Comparison of ENCODE assay signal across 23 cellular contexts in the genomic region with DNA sequence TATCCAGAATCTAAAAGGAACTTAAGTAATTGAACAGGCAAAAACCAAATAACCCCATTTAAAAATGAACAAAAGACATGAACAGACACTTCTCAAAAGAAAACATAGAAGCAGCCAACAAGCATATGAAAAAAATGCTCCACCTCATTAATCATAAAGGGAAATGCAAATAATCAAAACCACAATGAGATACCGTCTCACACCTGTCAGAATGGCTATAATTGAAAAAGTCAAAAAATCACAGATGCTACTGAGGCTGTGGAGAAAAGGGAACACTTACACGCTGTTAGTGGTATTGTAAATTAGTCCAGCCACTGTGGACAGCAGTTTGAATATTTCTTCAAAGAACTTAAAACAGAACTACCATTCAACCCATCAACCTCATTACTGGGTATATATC.
"Had no signal": no experiment of that assay in that cellular context is flagged by ENCODE, and none has a peak within 500 bp of the region (broad histone marks: within the 10 kb centered on the region; RNA-seq: fewer than 3 reads in every experiment).

No MANE protein-coding gene starts in this region.

- H3K9me3 Mint-ChIP-seq: activated CD4-positive, alpha-beta memory T cell treated with anti-CD3 and anti-CD28 coated beads for 36 hours; activated naive CD4-positive, alpha-beta T cell treated with anti-CD3 and anti-CD28 coated beads, Interleukin-2, amount 10 ng/mL, durations not matched to agents 7 days and 5 days; effector memory CD8-positive, alpha-beta T cell had no signal

- H3K27ac Mint-ChIP-seq: activated CD4-positive, alpha-beta memory T cell treated with anti-CD3 and anti-CD28 coated beads for 36 hours; activated naive CD4-positive, alpha-beta T cell treated with anti-CD3 and anti-CD28 coated beads, Interleukin-2, amount 10 ng/mL, durations not matched to agents 7 days and 5 days; activated T-cell treated with anti-CD3 and anti-CD28 coated beads, Interleukin-2, amount 50 U/mL, for 72 hours; effector memory CD8-positive, alpha-beta T cell; immature natural killer cell; natural killer cell treated with Interleukin-12 subunit alpha and Interleukin-12 subunit beta and Interleukin-15 and Interleukin-18, amount 100 ng/mL, for 72 hours; progenitor cell of endocrine pancreas had no signal

- H3K4me3 Mint-ChIP-seq: activated CD4-positive, alpha-beta memory T cell treated with anti-CD3 and anti-CD28 coated beads for 36 hours; activated naive CD4-positive, alpha-beta T cell treated with anti-CD3 and anti-CD28 coated beads, Interleukin-2, amount 10 ng/mL, durations not matched to agents 7 days and 5 days; activated T-cell treated with anti-CD3 and anti-CD28 coated beads, Interleukin-2, amount 50 U/mL, for 72 hours; effector memory CD8-positive, alpha-beta T cell; immature natural killer cell; natural killer cell treated with Interleukin-12 subunit alpha and Interleukin-12 subunit beta and Interleukin-15 and Interleukin-18, amount 100 ng/mL, for 72 hours had no signal

- H3K27me3 Mint-ChIP-seq: activated naive CD4-positive, alpha-beta T cell treated with anti-CD3 and anti-CD28 coated beads, Interleukin-2, amount 10 ng/mL, durations not matched to agents 7 days and 5 days; progenitor cell of endocrine pancreas had no signal

- H3K4me1 Mint-ChIP-seq: activated naive CD4-positive, alpha-beta T cell treated with anti-CD3 and anti-CD28 coated beads, Interleukin-2, amount 10 ng/mL, durations not matched to agents 7 days and 5 days; immature natural killer cell had no signal

- ATAC-seq: activated T-cell treated with anti-CD3 and anti-CD28 coated beads, Interleukin-2, amount 50 U/mL, for 72 hours; effector memory CD8-positive, alpha-beta T cell; esophagus mucosa; left ventricle myocardium superior; natural killer cell treated with Interleukin-12 subunit alpha and Interleukin-12 subunit beta and Interleukin-15 and Interleukin-18, amount 100 ng/mL, for 72 hours; upper lobe of right lung had no signal

- H3K36me3 Mint-ChIP-seq: activated CD4-positive, alpha-beta memory T cell treated with anti-CD3 and anti-CD28 coated beads for 36 hours; activated naive CD4-positive, alpha-beta T cell treated with anti-CD3 and anti-CD28 coated beads, Interleukin-2, amount 10 ng/mL, durations not matched to agents 7 days and 5 days; natural killer cell treated with Interleukin-12 subunit alpha and Interleukin-12 subunit beta and Interleukin-15 and Interleukin-18, amount 100 ng/mL, for 72 hours had no signal

- DNase-seq: activated CD4-positive, alpha-beta memory T cell treated with anti-CD3 and anti-CD28 coated beads for 36 hours; activated CD4-positive, alpha-beta T cell treated with anti-CD3 and anti-CD28 coated beads for 48 hours; activated effector memory CD4-positive, alpha-beta T cell treated with anti-CD3 and anti-CD28 coated beads, Interleukin-2, amount 50 U/mL, for 16 hours; activated naive CD4-positive, alpha-beta T cell treated with anti-CD3 and anti-CD28 coated beads, Interleukin-2, amount 10 ng/mL, durations not matched to agents 7 days and 5 days; activated T-cell treated with anti-CD3 and anti-CD28 coated beads, Interleukin-2, amount 50 U/mL, for 72 hours; amygdala; colonic mucosa; dorsolateral prefrontal cortex; effector memory CD8-positive, alpha-beta T cell; foreskin melanocyte; immature natural killer cell; kidney glomerular epithelial cell; left ventricle myocardium superior; mammary epithelial cell; midbrain; retina; sigmoid colon; stimulated activated CD4-positive, alpha-beta T cell treated with anti-CD3 and anti-CD28 coated beads, Interleukin-4, amount 100 ng/mL, for 1 hour; stimulated activated naive CD4-positive, alpha-beta T cell treated with Interleukin-2 at 50 U/mL for 16 hours; upper lobe of right lung had no signal
